ENCODE assay signal across 2 cellular contexts in genomic region chr1:75092141-75092540, GRCh38.
TF ChIP-seq lines count a peak whose summit lies in the region.

No MANE protein-coding gene starts in this region.

TF ChIP-seq in HepG2, 621 proteins besides CTCF, POLR2A, EP300 and RAD21 (continued from another document):
- no peak for TF ChIP-seq AGO1 (IDR thresholded peaks at IDR 0.05; ENCODE audit: low read depth, low read length, poor library complexity, severe bottlenecking)
- TF ChIP-seq ZNF343 (CRISPR knock-in tag; IDR thresholded peaks at IDR 0.05): no peak
- TF ChIP-seq, protein P1, sequence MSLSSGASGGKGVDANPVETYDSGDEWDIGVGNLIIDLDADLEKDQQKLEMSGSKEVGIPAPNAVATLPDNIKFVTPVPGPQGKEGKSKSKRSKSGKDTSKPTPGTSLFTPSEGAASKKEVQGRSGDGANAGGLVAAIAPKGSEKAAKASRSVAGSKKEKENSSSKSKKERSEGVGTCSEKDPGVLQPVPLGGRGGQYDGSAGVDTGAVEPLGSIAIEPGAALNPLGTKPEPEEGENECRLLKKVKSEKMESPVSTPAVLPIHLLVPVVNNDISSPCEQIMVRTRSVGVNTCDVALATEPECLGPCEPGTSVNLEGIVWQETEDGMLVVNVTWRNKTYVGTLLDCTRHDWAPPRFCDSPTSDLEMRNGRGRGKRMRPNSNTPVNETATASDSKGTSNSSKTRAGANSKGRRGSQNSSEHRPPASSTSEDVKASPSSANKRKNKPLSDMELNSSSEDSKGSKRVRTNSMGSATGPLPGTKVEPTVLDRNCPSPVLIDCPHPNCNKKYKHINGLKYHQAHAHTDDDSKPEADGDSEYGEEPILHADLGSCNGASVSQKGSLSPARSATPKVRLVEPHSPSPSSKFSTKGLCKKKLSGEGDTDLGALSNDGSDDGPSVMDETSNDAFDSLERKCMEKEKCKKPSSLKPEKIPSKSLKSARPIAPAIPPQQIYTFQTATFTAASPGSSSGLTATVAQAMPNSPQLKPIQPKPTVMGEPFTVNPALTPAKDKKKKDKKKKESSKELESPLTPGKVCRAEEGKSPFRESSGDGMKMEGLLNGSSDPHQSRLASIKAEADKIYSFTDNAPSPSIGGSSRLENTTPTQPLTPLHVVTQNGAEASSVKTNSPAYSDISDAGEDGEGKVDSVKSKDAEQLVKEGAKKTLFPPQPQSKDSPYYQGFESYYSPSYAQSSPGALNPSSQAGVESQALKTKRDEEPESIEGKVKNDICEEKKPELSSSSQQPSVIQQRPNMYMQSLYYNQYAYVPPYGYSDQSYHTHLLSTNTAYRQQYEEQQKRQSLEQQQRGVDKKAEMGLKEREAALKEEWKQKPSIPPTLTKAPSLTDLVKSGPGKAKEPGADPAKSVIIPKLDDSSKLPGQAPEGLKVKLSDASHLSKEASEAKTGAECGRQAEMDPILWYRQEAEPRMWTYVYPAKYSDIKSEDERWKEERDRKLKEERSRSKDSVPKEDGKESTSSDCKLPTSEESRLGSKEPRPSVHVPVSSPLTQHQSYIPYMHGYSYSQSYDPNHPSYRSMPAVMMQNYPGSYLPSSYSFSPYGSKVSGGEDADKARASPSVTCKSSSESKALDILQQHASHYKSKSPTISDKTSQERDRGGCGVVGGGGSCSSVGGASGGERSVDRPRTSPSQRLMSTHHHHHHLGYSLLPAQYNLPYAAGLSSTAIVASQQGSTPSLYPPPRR (CRISPR knock-in tag; IDR thresholded peaks at IDR 0.05; ENCODE audit: borderline replicate concordance): no peak
- no peak for TF ChIP-seq ZKSCAN1 (IDR thresholded peaks at IDR 0.05; ENCODE audit: low read length)
- no peak for TF ChIP-seq RORA (CRISPR knock-in tag; IDR thresholded peaks at IDR 0.05)
- TF ChIP-seq ZNF333 (CRISPR knock-in tag; IDR thresholded peaks at IDR 0.05; ENCODE audit: borderline replicate concordance): no peak
- TF ChIP-seq WIZ (CRISPR knock-in tag; IDR thresholded peaks at IDR 0.05): no peak
- TF ChIP-seq ZNF501 (CRISPR knock-in tag; IDR thresholded peaks at IDR 0.05): no peak
- TF ChIP-seq SALL2 (CRISPR knock-in tag; IDR thresholded peaks at IDR 0.05): no peak
- TF ChIP-seq, protein P2, sequence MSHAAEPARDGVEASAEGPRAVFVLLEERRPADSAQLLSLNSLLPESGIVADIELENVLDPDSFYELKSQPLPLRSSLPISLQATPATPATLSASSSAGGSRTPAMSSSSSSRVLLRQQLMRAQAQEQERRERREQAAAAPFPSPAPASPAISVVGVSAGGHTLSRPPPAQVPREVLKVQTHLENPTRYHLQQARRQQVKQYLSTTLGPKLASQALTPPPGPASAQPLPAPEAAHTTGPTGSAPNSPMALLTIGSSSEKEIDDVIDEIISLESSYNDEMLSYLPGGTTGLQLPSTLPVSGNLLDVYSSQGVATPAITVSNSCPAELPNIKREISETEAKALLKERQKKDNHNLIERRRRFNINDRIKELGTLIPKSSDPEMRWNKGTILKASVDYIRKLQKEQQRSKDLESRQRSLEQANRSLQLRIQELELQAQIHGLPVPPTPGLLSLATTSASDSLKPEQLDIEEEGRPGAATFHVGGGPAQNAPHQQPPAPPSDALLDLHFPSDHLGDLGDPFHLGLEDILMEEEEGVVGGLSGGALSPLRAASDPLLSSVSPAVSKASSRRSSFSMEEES (CRISPR knock-in tag; IDR thresholded peaks at IDR 0.05): no peak
- TF ChIP-seq NFE2L1 (CRISPR knock-in tag; IDR thresholded peaks at IDR 0.05; ENCODE audit: borderline replicate concordance): no peak
- no peak for TF ChIP-seq HMG20B (CRISPR knock-in tag; conservative IDR thresholded peaks at IDR 0.05)

TF ChIP-seq in SK-N-SH treated with all-trans-retinoic acid at 6 μM for 48 hours, 23 proteins besides CTCF, POLR2A, EP300 and RAD21 (continued from another document):
- TF ChIP-seq TSHZ2 (CRISPR knock-in tag; IDR thresholded peaks at IDR 0.05) (no peak), SNAI2 (CRISPR knock-in tag; IDR thresholded peaks at IDR 0.05) (no peak), ESRRG (CRISPR knock-in tag; IDR thresholded peaks at IDR 0.05) (no peak), ZNF8 (CRISPR knock-in tag; IDR thresholded peaks at IDR 0.05) (no peak), ARNTL (CRISPR knock-in tag; IDR thresholded peaks at IDR 0.05; ENCODE audit: borderline replicate concordance, low read depth) (no peak)
